1 cellular context compared by ENCODE assay signal in genomic region chr16:3457434-3458252, GRCh38.
A peak's percentile ranks its signal among the peaks of the same experiment; 100 is the strongest.
TF ChIP-seq lines count a peak whose summit lies in the region.

No MANE protein-coding gene starts in this region.

TF ChIP-seq in HepG2, 621 proteins besides CTCF, POLR2A, EP300 and RAD21 (continued from another document and continues in another):
- TF ChIP-seq ZBTB40 (IDR thresholded peaks at IDR 0.05) (no peak), ZBTB40 (CRISPR knock-in tag; IDR thresholded peaks at IDR 0.05) (peak; percentile 68; the same call in 1 of the 2 replicates), ZNF740 (CRISPR knock-in tag; IDR thresholded peaks at IDR 0.05) (peak; percentile 77), ZSCAN5A (CRISPR knock-in tag; IDR thresholded peaks at IDR 0.05; ENCODE audit: borderline replicate concordance) (peak; percentile 85; the same call in 1 of the 2 replicates), ZNF652 (CRISPR knock-in tag; IDR thresholded peaks at IDR 0.05; ENCODE audit: borderline replicate concordance, low read depth) (no peak), ZNF790 (CRISPR knock-in tag; IDR thresholded peaks at IDR 0.05; ENCODE audit: borderline replicate concordance) (0 out of 2 replicates have a peak, but pooled peaks have one; percentile 60), NRL (CRISPR knock-in tag; IDR thresholded peaks at IDR 0.05; ENCODE audit: borderline replicate concordance) (0 out of 2 replicates have a peak, but pooled peaks have one; percentile 33), GFI1 (CRISPR knock-in tag; IDR thresholded peaks at IDR 0.05; ENCODE audit: borderline replicate concordance) (peak; percentile 38; the same call in 1 of the 2 replicates), ZNF780A (CRISPR knock-in tag; IDR thresholded peaks at IDR 0.05) (no peak), NCOA5 (CRISPR knock-in tag; IDR thresholded peaks at IDR 0.05) (no peak), KDM6A (CRISPR knock-in tag; IDR thresholded peaks at IDR 0.05; ENCODE audit: low read depth) (no peak), ZBTB20 (CRISPR knock-in tag; IDR thresholded peaks at IDR 0.05; ENCODE audit: borderline replicate concordance, low read depth) (peak; percentile 21; the same call in 1 of the 2 replicates), CBX1 (IDR thresholded peaks at IDR 0.05; ENCODE audit: low read depth) (peak; percentile 62), NCOA1 (CRISPR knock-in tag; IDR thresholded peaks at IDR 0.05) (no peak), MEIS1 (CRISPR knock-in tag; IDR thresholded peaks at IDR 0.05; ENCODE audit: borderline replicate concordance) (peak; percentile 36; the same call in 1 of the 2 replicates), POGK (CRISPR knock-in tag; conservative IDR thresholded peaks at IDR 0.05) (0 out of 2 replicates have a peak, but pooled peaks have one; percentile 68), XRCC5 (optimal IDR thresholded peaks at IDR 0.05; ENCODE audit: low read length) (peak; percentile 21), FOXM1 (CRISPR knock-in tag; IDR thresholded peaks at IDR 0.05) (0 out of 2 replicates have a peak, but pooled peaks have one; percentile 14), CEBPZ (IDR thresholded peaks at IDR 0.05; ENCODE audit: low read length) (no peak), IKZF4 (CRISPR knock-in tag; IDR thresholded peaks at IDR 0.05; ENCODE audit: borderline replicate concordance, low read depth, not compliant biosample characterization) (peak; percentile 48), ZFP36L2 (CRISPR knock-in tag; IDR thresholded peaks at IDR 0.05) (peak; percentile 47; the same call in 1 of the 2 replicates), RXRA (CRISPR knock-in tag; IDR thresholded peaks at IDR 0.05) (peak; percentile 71), ZEB1 (IDR thresholded peaks at IDR 0.05; ENCODE audit: insufficient replicate concordance, low read depth) (peak; percentile 48), ZNF264 (CRISPR knock-in tag; IDR thresholded peaks at IDR 0.05) (0 out of 2 replicates have a peak, but pooled peaks have one; percentile 65), SYNCRIP (IDR thresholded peaks at IDR 0.05; ENCODE audit: insufficient read depth, low read depth, low read length) (no peak), PPARG (CRISPR knock-in tag; conservative IDR thresholded peaks at IDR 0.05) (0 out of 2 replicates have a peak, but pooled peaks have one; percentile 51), ZNF660 (CRISPR knock-in tag; IDR thresholded peaks at IDR 0.05; ENCODE audit: borderline replicate concordance, low read depth) (no peak), RBM22 (optimal IDR thresholded peaks at IDR 0.05; ENCODE audit: low read length) (peak; percentile 64), ZBTB44 (CRISPR knock-in tag; IDR thresholded peaks at IDR 0.05) (0 out of 2 replicates have a peak, but pooled peaks have one; percentile 73), ZFP62 (CRISPR knock-in tag; IDR thresholded peaks at IDR 0.05) (no peak), TSC22D2 (CRISPR knock-in tag; IDR thresholded peaks at IDR 0.05; ENCODE audit: borderline replicate concordance) (peak; percentile 74; the same call in 1 of the 2 replicates), ZNF543 (CRISPR knock-in tag; IDR thresholded peaks at IDR 0.05) (peak; percentile 84; the same call in 1 of the 2 replicates), SPEN (CRISPR knock-in tag; IDR thresholded peaks at IDR 0.05; ENCODE audit: low read depth) (peak; percentile 66), ZNF556 (CRISPR knock-in tag; IDR thresholded peaks at IDR 0.05; ENCODE audit: borderline replicate concordance) (peak; percentile 84; the same call in 1 of the 2 replicates), MZF1 (CRISPR knock-in tag; IDR thresholded peaks at IDR 0.05; ENCODE audit: borderline replicate concordance) (no peak), TRIM24 (CRISPR knock-in tag; IDR thresholded peaks at IDR 0.05) (no peak), ZNF337 (CRISPR knock-in tag; IDR thresholded peaks at IDR 0.05; ENCODE audit: borderline replicate concordance, low read depth) (no peak), ZFP37 (CRISPR knock-in tag; IDR thresholded peaks at IDR 0.05; ENCODE audit: borderline replicate concordance) (0 out of 2 replicates have a peak, but pooled peaks have one; percentile 12)
- TF ChIP-seq, protein P1, sequence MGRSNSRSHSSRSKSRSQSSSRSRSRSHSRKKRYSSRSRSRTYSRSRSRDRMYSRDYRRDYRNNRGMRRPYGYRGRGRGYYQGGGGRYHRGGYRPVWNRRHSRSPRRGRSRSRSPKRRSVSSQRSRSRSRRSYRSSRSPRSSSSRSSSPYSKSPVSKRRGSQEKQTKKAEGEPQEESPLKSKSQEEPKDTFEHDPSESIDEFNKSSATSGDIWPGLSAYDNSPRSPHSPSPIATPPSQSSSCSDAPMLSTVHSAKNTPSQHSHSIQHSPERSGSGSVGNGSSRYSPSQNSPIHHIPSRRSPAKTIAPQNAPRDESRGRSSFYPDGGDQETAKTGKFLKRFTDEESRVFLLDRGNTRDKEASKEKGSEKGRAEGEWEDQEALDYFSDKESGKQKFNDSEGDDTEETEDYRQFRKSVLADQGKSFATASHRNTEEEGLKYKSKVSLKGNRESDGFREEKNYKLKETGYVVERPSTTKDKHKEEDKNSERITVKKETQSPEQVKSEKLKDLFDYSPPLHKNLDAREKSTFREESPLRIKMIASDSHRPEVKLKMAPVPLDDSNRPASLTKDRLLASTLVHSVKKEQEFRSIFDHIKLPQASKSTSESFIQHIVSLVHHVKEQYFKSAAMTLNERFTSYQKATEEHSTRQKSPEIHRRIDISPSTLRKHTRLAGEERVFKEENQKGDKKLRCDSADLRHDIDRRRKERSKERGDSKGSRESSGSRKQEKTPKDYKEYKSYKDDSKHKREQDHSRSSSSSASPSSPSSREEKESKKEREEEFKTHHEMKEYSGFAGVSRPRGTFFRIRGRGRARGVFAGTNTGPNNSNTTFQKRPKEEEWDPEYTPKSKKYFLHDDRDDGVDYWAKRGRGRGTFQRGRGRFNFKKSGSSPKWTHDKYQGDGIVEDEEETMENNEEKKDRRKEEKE (IDR thresholded peaks at IDR 0.05), result no peak
- TF ChIP-seq, protein P2, sequence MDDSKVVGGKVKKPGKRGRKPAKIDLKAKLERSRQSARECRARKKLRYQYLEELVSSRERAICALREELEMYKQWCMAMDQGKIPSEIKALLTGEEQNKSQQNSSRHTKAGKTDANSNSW (CRISPR knock-in tag; IDR thresholded peaks at IDR 0.05; ENCODE audit: borderline replicate concordance), result peak; percentile 70; the same call in 1 of the 2 replicates
